8 cellular contexts compared by ENCODE assay signal in the genomic region with DNA sequence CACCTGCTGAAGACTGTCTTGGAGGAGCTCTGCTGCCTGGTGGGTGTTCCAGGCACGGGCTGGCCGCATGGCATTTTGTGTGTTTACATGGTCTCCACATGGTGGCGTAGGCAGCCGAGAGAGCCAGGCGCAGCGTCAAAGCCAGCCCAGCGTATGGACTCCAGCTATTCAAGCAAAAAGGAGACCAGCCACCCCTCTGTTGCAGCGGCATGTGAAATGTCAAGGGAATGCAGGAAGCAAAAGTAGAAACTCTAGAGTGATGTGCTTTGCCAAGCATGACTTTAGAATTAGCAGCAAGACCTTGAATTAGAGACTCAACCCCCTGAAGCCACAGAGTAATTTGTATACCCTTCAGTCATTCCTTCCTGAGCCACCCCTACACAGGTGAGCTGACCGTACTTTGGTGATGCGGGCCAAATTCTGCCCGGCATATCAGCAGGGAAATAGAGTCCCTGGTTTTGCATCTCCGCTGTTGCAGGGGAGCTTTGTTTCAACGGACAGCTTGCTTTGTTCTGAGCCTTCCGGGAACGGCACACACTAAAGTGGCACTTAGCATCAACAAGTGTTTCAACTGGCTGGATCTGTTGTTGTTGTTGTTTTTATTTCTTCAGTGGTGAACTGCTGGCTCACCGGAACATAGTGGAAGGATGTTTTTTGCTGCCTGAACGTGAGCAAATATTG. TPM values are rescaled to one million over a fixed set of nuclear protein-coding genes. Genes with fewer than 3 reads are reported as not detected.
DNase-seq lines count a peak whose midpoint lies in the region; ATAC-seq and TF ChIP-seq lines count a peak whose summit lies in the region.

No MANE protein-coding gene starts in this region.

- no peak for TF ChIP-seq POLR2A in esophagus muscularis mucosa (IDR thresholded peaks at IDR 0.05; ENCODE audit: low read depth)

- H3K4me3 Mint-ChIP-seq in effector memory CD8-positive, alpha-beta T cell, result no peak overlapping the region

- no peak overlapping the region for H3K4me2 ChIP-seq in osteoblast (ENCODE audit: insufficient read depth, low read length)

- peaks cover 2% of the 10 kb centered on the region for H3K36me3 Mint-ChIP-seq in effector memory CD8-positive, alpha-beta T cell (ENCODE audit: insufficient read depth)

- H3K79me2 ChIP-seq in osteoblast (ENCODE audit: insufficient read depth, low read length), result no peaks in the 10 kb centered on the region

- peaks cover 0 to 1% of the 10 kb centered on the region in 2 donors for H3K4me1 Mint-ChIP-seq in effector memory CD8-positive, alpha-beta T cell (ENCODE audit: low read depth in 2 of 2)

- peaks cover 0 to 21% (median 6%) of the 10 kb centered on the region in 4 donors for H3K4me1 ChIP-seq in esophagus muscularis mucosa
- peaks cover 18% of the 10 kb centered on the region for H3K4me1 ChIP-seq in osteoblast (ENCODE audit: insufficient read depth, low read length)

- H3K27ac ChIP-seq in esophagus muscularis mucosa (replicated peaks in 1 of 4) (no peak overlapping the region), osteoblast (ENCODE audit: low read depth, low read length) (no peak overlapping the region)

- WGBS in esophagus muscularis mucosa, result 68% methylated on average over 14 of the region's 17 CpGs

- no peak overlapping the region for H3K27ac Mint-ChIP-seq in effector memory CD8-positive, alpha-beta T cell

- H3K9me3 Mint-ChIP-seq in effector memory CD8-positive, alpha-beta T cell, result no peaks in the 10 kb centered on the region

- peaks cover 41 to 80% of the 10 kb centered on the region in 2 donors for H3K27me3 Mint-ChIP-seq in effector memory CD8-positive, alpha-beta T cell

- H3K36me3 ChIP-seq in GM06990 (ENCODE audit: control insufficient read depth, insufficient read depth, low read length) (no peaks in the 10 kb centered on the region), esophagus muscularis mucosa (no peaks in the 10 kb centered on the region), osteoblast (ENCODE audit: insufficient read depth, low read length) (no peaks in the 10 kb centered on the region)

- TF ChIP-seq CTCF in GM06990 (IDR thresholded peaks at IDR 0.05; ENCODE audit: insufficient read depth, low read length, poor library complexity, severe bottlenecking), result peak; percentile 72
- peak in 2 of 3 experiments; percentile 16 to 35 for TF ChIP-seq CTCF in esophagus muscularis mucosa (IDR thresholded peaks at IDR 0.05)
- peak; percentile 49 for TF ChIP-seq CTCF in osteoblast (IDR thresholded peaks at IDR 0.05; ENCODE audit: extremely low read depth, low read depth, low read length)

- H3K9me3 ChIP-seq in esophagus muscularis mucosa, result no peaks in the 10 kb centered on the region
- H3K9me3 ChIP-seq in osteoblast (ENCODE audit: low read depth, low read length), result no peaks in the 10 kb centered on the region

- peak; percentile 69 for ATAC-seq in HG02884 (IDR thresholded peaks at IDR 0.05; ENCODE audit: unreplicated experiment)
- ATAC-seq in effector memory CD8-positive, alpha-beta T cell (replicated peaks), result no peak

- H3K4me3 ChIP-seq in GM06990 (replicated peaks; ENCODE audit: low read depth, low read length), result no peak overlapping the region
- H3K4me3 ChIP-seq in esophagus muscularis mucosa, result no peak overlapping the region
- H3K4me3 ChIP-seq in osteoblast (ENCODE audit: insufficient read depth, low read length), result no peak overlapping the region

- H4K20me1 ChIP-seq in osteoblast (ENCODE audit: insufficient read depth, low read length), result no peaks in the 10 kb centered on the region

- H3K27me3 ChIP-seq in GM06990 (replicated peaks; ENCODE audit: control insufficient read depth, insufficient read depth, low read length) (no peaks in the 10 kb centered on the region; the same call in 1 of the 2 replicates), esophagus muscularis mucosa (no peaks in the 10 kb centered on the region), osteoblast (ENCODE audit: insufficient read depth, low read length) (no peaks in the 10 kb centered on the region)

- no peak overlapping the region for H2AFZ ChIP-seq in osteoblast (ENCODE audit: low read length)

- no peak for TF ChIP-seq EP300 in esophagus muscularis mucosa (IDR thresholded peaks at IDR 0.05)

- DNase-seq in 8988T (peak; percentile 82), GM06990 (ENCODE audit: extremely low read depth, insufficient read length) (peak; percentile 24), NCI-H774 (lab: John Stamatoyannopoulos, UW) (peak; percentile 36), esophagus muscularis mucosa (ENCODE audit: extremely low spot score) (no peak), osteoblast (ENCODE audit: insufficient read length, low spot score, missing footprints) (peak; percentile 88), activated gamma-delta T cell treated with Interleukin-2 at 50 U/mL for 16 hours (no peak)
- no peak for DNase-seq in effector memory CD8-positive, alpha-beta T cell

- intact Hi-C loops in esophagus muscularis mucosa (cut with DNase I), result no loop called here

RNA-seq across cellular contexts. Expression of a gene that starts 48.5 kb away (rescaled TPM):
- total RNA-seq in esophagus muscularis mucosa (10 to 100 TPM in 1 of 4 donors, 1 to 10 TPM in 2, under 1 TPM in 1; 0.84 to 11.2 (median 2.7) TPM), osteoblast (24.2 and 34.2 TPM in 2 replicates)

Comparison
In these comparisons a context has a peak if more than half of its experiments do, and no peak if none do; other contexts are left out.
1. DNase-seq: peak in 8988T (single experiment), GM06990 (single experiment), NCI-H774 (single experiment) and osteoblast (single experiment); none in esophagus muscularis mucosa (single experiment), activated gamma-delta T cell treated with Interleukin-2 at 50 U/mL for 16 hours (single experiment) and effector memory CD8-positive, alpha-beta T cell (0 of 3).
2. Peak in every context shown above with its lines, with median percentiles within 50 percentile points of each other: CTCF ChIP-seq.